ENCODE assay signal across 13 cellular contexts in genomic region chr10:71795248-71795647, GRCh38. TPM values are rescaled to one million over a fixed set of nuclear protein-coding genes. Genes with fewer than 3 reads are reported as not detected.
DNase-seq lines count a peak whose midpoint lies in the region; ATAC-seq, FAIRE-seq and TF ChIP-seq lines count a peak whose summit lies in the region.
"Had no signal": no experiment of that assay in that cellular context is flagged by ENCODE, and none has a peak within 500 bp of the region (broad histone marks: within the 10 kb centered on the region; RNA-seq: fewer than 3 reads in every experiment).

No MANE protein-coding gene starts in this region.

- H3K4me3 ChIP-seq in cardiac muscle cell, result no peak overlapping the region
- H3K4me3 ChIP-seq in left ventricle myocardium inferior, result no peak overlapping the region
- no peak overlapping the region for H3K4me3 ChIP-seq in epithelial cell of esophagus (ENCODE audit: low read length)
- H3K4me3 ChIP-seq: BLaER1 treated with 17β-estradiol and CSF1 and Interleukin-3, amounts not matched to agents 10 nM and 100 nM; esophagus squamous epithelium had no signal

- TF ChIP-seq CTCF in cardiac muscle cell (IDR thresholded peaks at IDR 0.05; ENCODE audit: low read depth, low read length) (no peak), left ventricle myocardium inferior (IDR thresholded peaks at IDR 0.05; ENCODE audit: borderline replicate concordance) (no peak), epithelial cell of esophagus (IDR thresholded peaks at IDR 0.05; ENCODE audit: insufficient read depth, low read depth, low read length, missing control alignments) (no peak)

- H3K9me3 ChIP-seq in cardiac muscle cell (ENCODE audit: low read depth) (no peaks in the 10 kb centered on the region), left ventricle myocardium inferior (replicated peaks) (no peaks in the 10 kb centered on the region)
- H3K9me3 ChIP-seq: BLaER1 treated with 17β-estradiol and CSF1 and Interleukin-3, amounts not matched to agents 10 nM and 100 nM; esophagus squamous epithelium had no signal

- no peak for ATAC-seq in HG03196 (IDR thresholded peaks at IDR 0.05; ENCODE audit: unreplicated experiment)

- H3K4me1 ChIP-seq in cardiac muscle cell (ENCODE audit: low read depth) (no peaks in the 10 kb centered on the region), left ventricle myocardium inferior (no peaks in the 10 kb centered on the region)
- H3K4me1 ChIP-seq: esophagus squamous epithelium had no signal

- DNase-seq in cardiac muscle cell (ENCODE audit: low read depth in 1 of 2, low spot score in 1 of 2) (peak; percentile 47 to 77), left ventricle myocardium inferior (no peak), RCC 7860 (ENCODE audit: low spot score) (peak; percentile 8), epithelial cell of esophagus (ENCODE audit: low read depth) (peak; percentile 49), urothelium cell line (ENCODE audit: low spot score) (peak; percentile 60), NCI-H510A (lab: John Stamatoyannopoulos, UW) (no peak)
- no peak for DNase-seq in activated T-cell treated with anti-CD3 and anti-CD28 coated beads, Interleukin-2, amount 50 U/mL, for 48 hours
- DNase-seq: activated CD4-positive, alpha-beta T cell treated with anti-CD3 and anti-CD28 coated beads for 4 hours; esophagus squamous epithelium; left cardiac atrium; NCI-H1048 had no signal

- H3K27ac ChIP-seq in cardiac muscle cell (no peak overlapping the region), left ventricle myocardium inferior (replicated peaks) (no peak overlapping the region)
- H3K27ac ChIP-seq: BLaER1 treated with 17β-estradiol and CSF1 and Interleukin-3, amounts not matched to agents 10 nM and 100 nM; esophagus squamous epithelium had no signal

- no peaks in the 10 kb centered on the region for H3K27me3 ChIP-seq in cardiac muscle cell
- H3K27me3 ChIP-seq in left ventricle myocardium inferior (ENCODE audit: low read depth), result no peaks in the 10 kb centered on the region
- H3K27me3 ChIP-seq: BLaER1 treated with 17β-estradiol and CSF1 and Interleukin-3, amounts not matched to agents 10 nM and 100 nM had no signal

- FAIRE-seq in RCC 7860 (lab: Jason Lieb, UNC), result no peak
- FAIRE-seq in urothelium cell line (lab: Jason Lieb, UNC), result no peak

- intact Hi-C loops in left ventricle myocardium inferior (cut with micrococcal nuclease), result no loop called here

- no peaks in the 10 kb centered on the region for H3K36me3 ChIP-seq in cardiac muscle cell
- H3K36me3 ChIP-seq in left ventricle myocardium inferior, result no peaks in the 10 kb centered on the region
- H3K36me3 ChIP-seq: BLaER1 treated with 17β-estradiol and CSF1 and Interleukin-3, amounts not matched to agents 10 nM and 100 nM; esophagus squamous epithelium had no signal

RNA-seq across cellular contexts. Expression of gene VSIR, which starts 21.9 kb away (rescaled TPM):
- total RNA-seq in cardiac muscle cell (1.3 and 1.7 TPM in 2 replicates), left ventricle myocardium inferior (104 TPM)
- polyA plus RNA-seq in cardiac muscle cell, result 1.5 and 1.8 TPM in 2 replicates

RNA-seq across cellular contexts. Expression of gene PSAP, which starts 55.8 kb away (rescaled TPM):
- total RNA-seq in cardiac muscle cell (554 and 624 TPM in 2 replicates), left ventricle myocardium inferior (1,672 TPM)
- 844 and 1,063 TPM in 2 replicates for polyA plus RNA-seq in cardiac muscle cell

Comparison
In these comparisons a context has a peak if more than half of its experiments do, and no peak if none do; other contexts are left out.
1. DNase-seq: peak in cardiac muscle cell (2 of 2), RCC 7860 (single experiment), epithelial cell of esophagus (single experiment) and urothelium cell line (single experiment); none in left ventricle myocardium inferior (single experiment), activated T-cell treated with anti-CD3 and anti-CD28 coated beads, Interleukin-2, amount 50 U/mL, for 48 hours (0 of 2) and NCI-H510A (single experiment).
2. RNA of gene VSIR, which starts 21.9 kb away (total RNA-seq): 104 TPM in left ventricle myocardium inferior (single experiment); 1.3 to 1.7 TPM in cardiac muscle cell; every median in the first group is over 10 times any median in the second.